16 cellular contexts compared by ENCODE assay signal in the genomic region with DNA sequence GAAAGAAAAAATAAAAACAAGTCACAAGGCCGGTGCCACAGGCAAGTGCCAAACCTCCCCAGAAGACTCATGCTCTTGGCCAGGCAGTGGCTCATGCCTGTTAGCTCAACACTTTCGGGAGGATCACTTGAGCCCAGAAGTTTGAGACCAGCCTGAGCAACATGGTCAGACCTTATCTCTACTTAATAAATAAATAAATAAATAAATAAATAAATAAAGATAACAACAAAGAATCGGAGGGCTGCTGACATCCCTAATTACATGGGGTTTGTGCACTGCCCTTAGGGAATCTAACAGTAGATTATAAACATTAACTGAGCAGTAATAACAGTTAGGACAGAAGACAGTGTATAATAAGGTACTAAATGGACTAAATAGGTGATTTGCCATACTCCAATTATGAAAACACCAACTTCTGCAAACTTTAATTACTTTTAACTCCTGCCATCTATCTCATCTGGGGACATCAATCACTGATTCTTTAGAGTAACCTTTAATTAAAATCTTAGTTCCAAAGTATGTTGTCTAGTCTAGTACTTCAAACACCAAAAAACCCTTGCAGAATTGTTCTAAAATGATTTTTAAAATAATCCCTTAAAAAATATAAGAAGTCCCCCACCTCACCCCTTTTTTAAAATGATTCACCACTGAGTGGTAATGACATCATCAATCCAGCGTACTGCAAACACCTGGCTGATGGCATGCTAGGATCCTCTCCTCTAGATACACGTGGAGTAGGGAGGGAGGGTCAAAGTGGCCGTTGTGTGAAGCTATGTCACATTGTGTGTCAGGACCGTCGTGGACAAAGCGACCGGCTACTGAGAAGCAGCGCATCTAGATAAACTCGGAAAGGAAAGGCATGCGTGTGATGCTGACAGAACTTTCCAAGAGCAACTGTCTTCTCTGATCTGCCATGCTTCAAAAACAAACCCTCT. TPM values are rescaled to one million over a fixed set of nuclear protein-coding genes. Genes with fewer than 3 reads are reported as not detected.
DNase-seq lines count a peak whose midpoint lies in the region; ATAC-seq, FAIRE-seq and TF ChIP-seq lines count a peak whose summit lies in the region.
"Had no signal": no experiment of that assay in that cellular context is flagged by ENCODE, and none has a peak within 500 bp of the region (broad histone marks: within the 10 kb centered on the region; RNA-seq: fewer than 3 reads in every experiment).

No MANE protein-coding gene starts in this region.

- peak overlapping the region; percentile 89 for H3K27ac Mint-ChIP-seq in activated naive CD4-positive, alpha-beta T cell treated with anti-CD3 and anti-CD28 coated beads, Interleukin-2, amount 10 ng/mL, durations not matched to agents 7 days and 5 days
- peak overlapping the region; percentile 98 for H3K27ac Mint-ChIP-seq in T-helper 17 cell
- H3K27ac Mint-ChIP-seq: neural progenitor cell had no signal

- no peak overlapping the region for H3K4me3 ChIP-seq in bronchial epithelial cell (ENCODE audit: low read depth, low read length)
- H3K4me3 ChIP-seq in BE2C (ENCODE audit: low read depth, low read length) = no peak overlapping the region
- H3K4me3 ChIP-seq: MG63, neural progenitor cell, right atrium auricular region had no signal

- H3K27me3 ChIP-seq in bronchial epithelial cell (ENCODE audit: control insufficient read depth, insufficient read depth, low read length) = no peaks in the 10 kb centered on the region
- H3K27me3 ChIP-seq in BE2C = no peaks in the 10 kb centered on the region
- H3K27me3 ChIP-seq: MG63, neural progenitor cell, right atrium auricular region had no signal

- peaks cover 39% of the 10 kb centered on the region for H3K36me3 Mint-ChIP-seq in activated naive CD4-positive, alpha-beta T cell treated with anti-CD3 and anti-CD28 coated beads, Interleukin-2, amount 10 ng/mL, durations not matched to agents 7 days and 5 days
- H3K36me3 Mint-ChIP-seq in T-helper 17 cell (ENCODE audit: low read depth) = no peaks in the 10 kb centered on the region
- H3K36me3 Mint-ChIP-seq: neural progenitor cell had no signal

- peak overlapping the region; percentile 61 for H3K4me3 Mint-ChIP-seq in activated naive CD4-positive, alpha-beta T cell treated with anti-CD3 and anti-CD28 coated beads, Interleukin-2, amount 10 ng/mL, durations not matched to agents 7 days and 5 days
- H3K4me3 Mint-ChIP-seq in T-helper 17 cell = peak overlapping the region; percentile 70
- H3K4me3 Mint-ChIP-seq: neural progenitor cell had no signal

- H3K27me3 Mint-ChIP-seq in activated naive CD4-positive, alpha-beta T cell treated with anti-CD3 and anti-CD28 coated beads, Interleukin-2, amount 10 ng/mL, durations not matched to agents 7 days and 5 days = no peaks in the 10 kb centered on the region
- H3K27me3 Mint-ChIP-seq in T-helper 17 cell = no peaks in the 10 kb centered on the region

- H3K4me1 Mint-ChIP-seq in activated naive CD4-positive, alpha-beta T cell treated with anti-CD3 and anti-CD28 coated beads, Interleukin-2, amount 10 ng/mL, durations not matched to agents 7 days and 5 days = peaks cover 94% of the 10 kb centered on the region
- peaks cover 58% of the 10 kb centered on the region for H3K4me1 Mint-ChIP-seq in T-helper 17 cell

- DNase-seq in activated naive CD4-positive, alpha-beta T cell treated with anti-CD3 and anti-CD28 coated beads, Interleukin-2, amount 10 ng/mL, durations not matched to agents 7 days and 5 days = peak; percentile 56
- no peak for DNase-seq in activated naive CD4-positive, alpha-beta T cell (lab: John Stamatoyannopoulos, UW)
- DNase-seq in T-helper 17 cell (no peak), bronchial epithelial cell (ENCODE audit: low read depth) (peak; percentile 55), BE2C (no peak), HuH-7 (ENCODE audit: low spot score) (no peak)
- DNase-seq in stimulated activated naive CD8-positive, alpha-beta T cell treated with anti-CD3 and anti-CD28 coated beads, Interleukin-15, Interleukin-2, amounts not matched to agents 100 U/mL and 50 U/mL, for 24 hours = no peak
- DNase-seq: activated CD4-positive, alpha-beta T cell treated with anti-CD3 and anti-CD28 coated beads, Interleukin-2, amount 50 U/mL, for 1 hour; DMS79 treated with DMSO at 0.1 percent for 48 hours; MG63; NCI-H2029 treated with DMSO at 0.1 percent for 48 hours; stimulated activated CD4-positive, alpha-beta T cell treated with anti-CD3 and anti-CD28 coated beads, Interleukin-2, amount 100 ng/mL, for 24 hours; stimulated activated CD8-positive, alpha-beta memory T cell treated with anti-CD3 and anti-CD28 coated beads, Interleukin-4, amount 100 ng/mL, for 48 hours had no signal

- no peaks in the 10 kb centered on the region for H3K4me1 ChIP-seq in BE2C

- CTCF ChIA-PET in activated naive CD4-positive, alpha-beta T cell treated with anti-CD3 and anti-CD28 coated beads, Interleukin-2, amount 10 ng/mL, durations not matched to agents 7 days and 5 days (lab: Charles Lee) = no interaction called here

- H3K36me3 ChIP-seq in bronchial epithelial cell (ENCODE audit: control insufficient read depth, insufficient read depth, low read length) = no peaks in the 10 kb centered on the region
- H3K36me3 ChIP-seq in BE2C = no peaks in the 10 kb centered on the region
- H3K36me3 ChIP-seq: MG63, neural progenitor cell, right atrium auricular region had no signal

- no peak for FAIRE-seq in bronchial epithelial cell (lab: Jason Lieb, UNC)

- peak; percentile 55 for ATAC-seq in T-helper 17 cell
- ATAC-seq in stimulated activated naive CD8-positive, alpha-beta T cell treated with anti-CD3 and anti-CD28 coated beads, Interleukin-15, Interleukin-2, amounts not matched to agents 100 U/mL and 50 U/mL, for 24 hours = peak; percentile 34
- no peak for ATAC-seq in HG02938 (IDR thresholded peaks at IDR 0.05; ENCODE audit: unreplicated experiment)

- H3K9me3 Mint-ChIP-seq in activated naive CD4-positive, alpha-beta T cell treated with anti-CD3 and anti-CD28 coated beads, Interleukin-2, amount 10 ng/mL, durations not matched to agents 7 days and 5 days = no peaks in the 10 kb centered on the region
- H3K9me3 Mint-ChIP-seq: neural progenitor cell had no signal

- TF ChIP-seq CTCF in bronchial epithelial cell (IDR thresholded peaks at IDR 0.05; ENCODE audit: insufficient read depth, low read length, severe bottlenecking) (no peak), BE2C (IDR thresholded peaks at IDR 0.05; ENCODE audit: low read depth, low read length) (no peak)

- H3K9me3 ChIP-seq in T-helper 17 cell (ENCODE audit: control insufficient read depth, low read length, poor library complexity, severe bottlenecking) (no peaks in the 10 kb centered on the region), BE2C (no peaks in the 10 kb centered on the region)
- H3K9me3 ChIP-seq: MG63, right atrium auricular region had no signal

RNA-seq across cellular contexts. Expression of gene CYTH1, which starts 28.5 kb away (rescaled TPM):
- 100 to 1,000 TPM; 462 to 497 TPM for total RNA-seq in T-helper 17 cell
- total RNA-seq in bronchial epithelial cell = 35.5 and 44.8 TPM in 2 replicates
- polyA plus RNA-seq in BE2C (2012; ENCODE audit: insufficient read depth, insufficient read length, low read depth) = 51.1 TPM

Comparison
In these comparisons a context has a peak if more than half of its experiments do, and no peak if none do; other contexts are left out.
1. DNase-seq: peak in activated naive CD4-positive, alpha-beta T cell treated with anti-CD3 and anti-CD28 coated beads, Interleukin-2, amount 10 ng/mL, durations not matched to agents 7 days and 5 days (single experiment) and bronchial epithelial cell (single experiment); none in activated naive CD4-positive, alpha-beta T cell (0 of 4), T-helper 17 cell (0 of 3), stimulated activated naive CD8-positive, alpha-beta T cell treated with anti-CD3 and anti-CD28 coated beads, Interleukin-15, Interleukin-2, amounts not matched to agents 100 U/mL and 50 U/mL, for 24 hours (single experiment), BE2C (single experiment) and HuH-7 (single experiment).
2. RNA of gene CYTH1, which starts 28.5 kb away (total RNA-seq): 462 to 497 TPM in T-helper 17 cell; 35.5 to 44.8 TPM in bronchial epithelial cell; every median in the first group is over 10 times any median in the second.